ENCODE assay signal across 8 cellular contexts in the genomic region with DNA sequence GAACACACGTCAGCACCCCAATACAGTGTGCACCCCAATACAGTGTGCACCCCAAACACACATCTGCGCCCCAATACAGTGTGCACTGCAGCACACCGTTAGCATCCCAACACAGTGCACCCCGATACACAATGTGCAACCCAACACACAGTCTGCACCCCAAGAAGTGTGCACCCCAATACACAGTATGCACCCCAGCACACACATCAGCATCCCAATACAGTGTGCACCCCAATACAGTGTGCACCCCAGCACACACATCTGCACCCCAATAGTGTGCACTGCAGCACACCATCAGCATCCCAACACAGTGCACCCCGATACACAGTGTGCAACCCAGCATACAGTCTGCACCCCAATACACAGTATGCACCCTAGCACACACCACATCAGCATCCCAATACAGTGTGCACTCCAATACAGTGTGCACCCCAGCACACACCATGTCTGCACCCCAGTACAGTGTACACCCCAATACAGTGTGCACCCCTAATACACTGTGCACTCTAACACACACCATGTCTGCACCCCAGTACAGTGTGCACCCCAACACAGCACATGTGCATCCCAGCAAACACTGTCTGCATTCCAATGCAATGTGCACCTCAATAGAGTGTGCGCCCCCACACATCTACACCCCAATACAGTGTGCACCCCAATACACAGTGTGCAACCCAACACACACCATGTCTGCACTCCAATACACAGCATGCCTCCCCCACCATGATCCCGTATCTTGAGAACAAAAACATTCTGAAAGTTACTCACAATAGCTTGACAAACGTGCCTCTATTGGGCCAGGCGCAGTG. TPM values are rescaled to one million over a fixed set of nuclear protein-coding genes. Genes with fewer than 3 reads are reported as not detected.
A peak's percentile ranks its signal among the peaks of the same experiment; 100 is the strongest.
DNase-seq lines count a peak whose midpoint lies in the region; ATAC-seq and TF ChIP-seq lines count a peak whose summit lies in the region.

No MANE protein-coding gene starts in this region.

- H3K36me3 Mint-ChIP-seq in brain (peaks cover 15% of the 10 kb centered on the region), naive B cell (no peaks in the 10 kb centered on the region)

- H3K4me3 Mint-ChIP-seq in brain: peak overlapping the region; percentile 71 to 93 (median 83)
- peak overlapping the region; percentile 83 to 95 (median 90) for H3K4me3 Mint-ChIP-seq in naive B cell

- H3K4me1 Mint-ChIP-seq in brain (peaks cover 66% of the 10 kb centered on the region), naive B cell (peaks cover 32 to 56% (median 39%) of the 10 kb centered on the region in 3 donors)

- H3K27me3 ChIP-seq in GM06990 (replicated peaks; ENCODE audit: control insufficient read depth, insufficient read depth, low read length): no peaks in the 10 kb centered on the region

- peak overlapping the region; percentile 25 to 89 (median 75) for H3K27ac Mint-ChIP-seq in brain
- H3K27ac Mint-ChIP-seq in naive B cell: peak overlapping the region in 5 of 6 donors; percentile 41 to 96 (median 58)

- DNase-seq in GM06990 (ENCODE audit: extremely low read depth, insufficient read length) (no peak), naive B cell (no peak), NOMO-1 (lab: John Stamatoyannopoulos, UW; ENCODE audit: unreplicated experiment in 2 of 2) (no peak), NCI-H524 treated with DMSO at 0.1 percent for 48 hours (lab: John Stamatoyannopoulos, UW) (no peak), NCI-H2227 (lab: John Stamatoyannopoulos, UW; ENCODE audit: unreplicated experiment) (no peak), nucleus accumbens (lab: John Stamatoyannopoulos, UW) (no peak)

- peaks cover 5% of the 10 kb centered on the region for H3K36me3 ChIP-seq in GM06990 (ENCODE audit: control insufficient read depth, insufficient read depth, low read length)

- TF ChIP-seq CTCF in GM06990 (IDR thresholded peaks at IDR 0.05; ENCODE audit: insufficient read depth, low read length, poor library complexity, severe bottlenecking): no peak
- no peak for TF ChIP-seq CTCF in brain (conservative IDR thresholded peaks at IDR 0.05)

- H3K9me3 Mint-ChIP-seq in brain: no peaks in the 10 kb centered on the region
- H3K9me3 Mint-ChIP-seq in naive B cell: no peaks in the 10 kb centered on the region

- ATAC-seq in HG03378 (IDR thresholded peaks at IDR 0.05; ENCODE audit: unreplicated experiment) (peak; percentile 2), naive B cell (ENCODE audit: low read depth in 2 of 2) (no peak)

- peak overlapping the region; percentile 61 for H3K4me3 ChIP-seq in GM06990 (replicated peaks; ENCODE audit: low read depth, low read length)

- H3K27me3 Mint-ChIP-seq in brain (peaks cover 3% of the 10 kb centered on the region), naive B cell (no peaks in the 10 kb centered on the region)

RNA-seq across cellular contexts. Expression of gene CARS2, which starts 0.9 kb away (rescaled TPM):
- polyA plus RNA-seq in brain (ENCODE audit: insufficient read depth, low read depth, low replicate concordance): 59.4 TPM
- polyA plus RNA-seq in naive B cell (ENCODE audit: low read depth in 6 of 6): 10 to 100 TPM; 44.4 to 69.8 (median 52.9) TPM

RNA-seq across cellular contexts. Expression of gene ING1, which starts 6.7 kb away (rescaled TPM):
- polyA plus RNA-seq in brain (ENCODE audit: insufficient read depth, low read depth, low replicate concordance): 24.8 TPM
- polyA plus RNA-seq in naive B cell (ENCODE audit: low read depth in 6 of 6): 10 to 100 TPM; 16.8 to 29.2 (median 20.9) TPM
